16 cellular contexts compared by ENCODE assay signal in the genomic region with DNA sequence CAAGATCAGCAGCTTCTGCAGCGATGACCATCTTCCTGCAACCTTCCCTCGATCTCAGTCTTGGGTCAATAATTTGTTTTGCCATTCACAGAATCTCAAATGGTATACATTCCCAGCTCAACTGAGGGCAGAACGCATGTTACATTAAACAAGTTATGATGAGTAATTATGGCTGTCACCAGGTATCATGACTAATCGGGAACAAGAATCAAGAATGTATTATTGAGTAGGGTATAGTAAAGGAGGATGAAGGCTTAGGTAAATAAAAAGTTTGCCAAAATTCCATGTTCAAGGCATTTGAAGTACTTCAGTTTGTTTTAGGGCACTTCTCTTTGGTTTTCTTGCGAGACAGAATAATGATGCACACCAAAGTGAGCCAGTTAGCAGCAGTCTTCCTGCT.
DNase-seq lines count a peak whose midpoint lies in the region; ATAC-seq, FAIRE-seq and TF ChIP-seq lines count a peak whose summit lies in the region.
"Had no signal": no experiment of that assay in that cellular context is flagged by ENCODE, and none has a peak within 500 bp of the region (broad histone marks: within the 10 kb centered on the region; RNA-seq: fewer than 3 reads in every experiment).

No MANE protein-coding gene starts in this region.

- no peak overlapping the region for H3K27ac Mint-ChIP-seq in mesothelial cell of epicardium
- H3K27ac Mint-ChIP-seq: B cell; CD8-positive, alpha-beta T cell had no signal

- WGBS in A549 (ENCODE audit: missing lambda C conversion rate): 8% methylated on average over 5 of the region's 5 CpGs
- WGBS in mammary epithelial cell (ENCODE audit: low coverage, missing lambda C conversion rate): 63% methylated on average over 5 of the region's 5 CpGs

- TF ChIP-seq EP300 in A549 (IDR thresholded peaks at IDR 0.05): no peak

- no peaks in the 10 kb centered on the region for H3K36me3 ChIP-seq in PC-3 (ENCODE audit: low read depth, low read length)
- H3K36me3 ChIP-seq in mammary epithelial cell (ENCODE audit: insufficient read depth, low read length): no peaks in the 10 kb centered on the region
- no peaks in the 10 kb centered on the region for H3K36me3 ChIP-seq in brain microvascular endothelial cell (replicated peaks)
- H3K36me3 ChIP-seq: BLaER1 treated with 17β-estradiol and CSF1 and Interleukin-3, amounts not matched to agents 10 nM and 100 nM had no signal

- TF ChIP-seq CTCF in A549 (IDR thresholded peaks at IDR 0.05) (no peak), PC-3 (conservative IDR thresholded peaks at IDR 0.05; ENCODE audit: low read depth, low read length) (no peak), mammary epithelial cell (conservative IDR thresholded peaks at IDR 0.05 in 1 of 2, IDR thresholded peaks at IDR 0.05 in 1 of 2; ENCODE audit: extremely low read depth in 1 of 2, insufficient read depth in 1 of 2, low read depth in 1 of 2, low read length in 2 of 2) (no peak), foreskin keratinocyte (conservative IDR thresholded peaks at IDR 0.05) (no peak), mesothelial cell of epicardium (IDR thresholded peaks at IDR 0.05; ENCODE audit: unreplicated experiment) (no peak), brain microvascular endothelial cell (IDR thresholded peaks at IDR 0.05; ENCODE audit: low read depth, low read length, missing control alignments) (no peak)

- H3K4me3 Mint-ChIP-seq in mesothelial cell of epicardium: no peak overlapping the region
- H3K4me3 Mint-ChIP-seq: B cell; CD8-positive, alpha-beta T cell had no signal

- H3K27ac ChIP-seq in A549: no peak overlapping the region
- H3K27ac ChIP-seq in PC-3 (ENCODE audit: low read length): peak overlapping the region; percentile 31; the same call in 1 of the 2 replicates
- no peak overlapping the region for H3K27ac ChIP-seq in mammary epithelial cell (ENCODE audit: insufficient read depth, low read depth, low read length)
- H3K27ac ChIP-seq in foreskin keratinocyte: no peak overlapping the region
- no peak overlapping the region for H3K27ac ChIP-seq in brain microvascular endothelial cell
- H3K27ac ChIP-seq: BLaER1 treated with 17β-estradiol and CSF1 and Interleukin-3, amounts not matched to agents 10 nM and 100 nM had no signal

- no peak overlapping the region for H2AFZ ChIP-seq in PC-3 (ENCODE audit: low read length)
- no peak overlapping the region for H2AFZ ChIP-seq in mammary epithelial cell (ENCODE audit: low read depth, low read length)

- dilution Hi-C loops in mammary epithelial cell (cut with HindIII; ENCODE audit: low sequenced_read_pairs): no loop called here

- BruUV-seq in PC-3 (replicated peaks; lab: Mats Ljungman, UMichigan) (no TSS peak), mammary epithelial cell (replicated peaks; lab: Mats Ljungman, UMichigan) (no TSS peak)

- intact Hi-C loops in PC-3 (cut with micrococcal nuclease) (no loop called here), mammary epithelial cell (cut with micrococcal nuclease) (no loop called here)

- H3K27me3 ChIP-seq in PC-3 (ENCODE audit: low read length) (no peaks in the 10 kb centered on the region), mammary epithelial cell (ENCODE audit: insufficient read depth, low read length) (no peaks in the 10 kb centered on the region), foreskin keratinocyte (no peaks in the 10 kb centered on the region), brain microvascular endothelial cell (replicated peaks) (no peaks in the 10 kb centered on the region)

- no peaks in the 10 kb centered on the region for H4K20me1 ChIP-seq in PC-3 (ENCODE audit: low read length)
- no peaks in the 10 kb centered on the region for H4K20me1 ChIP-seq in mammary epithelial cell (ENCODE audit: insufficient read depth, low read length)
- H4K20me1 ChIP-seq: BLaER1 treated with 17β-estradiol and CSF1 and Interleukin-3, amounts not matched to agents 10 nM and 100 nM had no signal

- H3F3A ChIP-seq in PC-3 (ENCODE audit: low read length, unreplicated experiment): no peaks in the 10 kb centered on the region

- in situ Hi-C loops in mammary epithelial cell (cut with MboI; ENCODE audit: low sequenced_read_pairs in 2 of 2) (no loop called here), brain microvascular endothelial cell (cut with HindIII; ENCODE audit: low pct_ligation_motif_present, low sequenced_read_pairs) (no loop called here)

- H3K36me3 Mint-ChIP-seq in mesothelial cell of epicardium: no peaks in the 10 kb centered on the region
- H3K36me3 Mint-ChIP-seq: CD8-positive, alpha-beta T cell had no signal

- TF ChIP-seq POLR2A in A549 (IDR thresholded peaks at IDR 0.05; ENCODE audit: low read length): no peak

- H3K4me3 ChIP-seq in A549 (no peak overlapping the region), PC-3 (ENCODE audit: low read length) (no peak overlapping the region), mammary epithelial cell (replicated peaks in 1 of 3; ENCODE audit: insufficient read depth in 1 of 3, low read depth in 2 of 3, low read length in 3 of 3) (no peak overlapping the region), brain microvascular endothelial cell (ENCODE audit: low read depth, low read length) (no peak overlapping the region)
- H3K4me3 ChIP-seq: BLaER1 treated with 17β-estradiol and CSF1 and Interleukin-3, amounts not matched to agents 10 nM and 100 nM; GM12878 had no signal

- H3K4me2 ChIP-seq in A549: no peak overlapping the region
- no peak overlapping the region for H3K4me2 ChIP-seq in PC-3 (ENCODE audit: low read length)
- no peak overlapping the region for H3K4me2 ChIP-seq in mammary epithelial cell (ENCODE audit: insufficient read depth, low read depth, low read length)
- H3K4me2 ChIP-seq: BLaER1 treated with 17β-estradiol and CSF1 and Interleukin-3, amounts not matched to agents 10 nM and 100 nM had no signal

- H3K9me3 Mint-ChIP-seq in mesothelial cell of epicardium: peaks cover 8% of the 10 kb centered on the region
- H3K9me3 Mint-ChIP-seq: CD8-positive, alpha-beta T cell had no signal

- no peaks in the 10 kb centered on the region for H3K27me3 Mint-ChIP-seq in mesothelial cell of epicardium (ENCODE audit: low read depth)
- H3K27me3 Mint-ChIP-seq: B cell had no signal

- POLR2A ChIA-PET in A549 (lab: Yijun Ruan, JAX) (no interaction called here), PC-3 (lab: Charles Lee; ENCODE audit: unreplicated experiment) (no interaction called here)

- FAIRE-seq in A549 (lab: Jason Lieb, UNC): peak; percentile 92
- FAIRE-seq: GM12878, H1 had no signal

- ATAC-seq in A549: no peak
- ATAC-seq in PC-3: peak; percentile 74
- ATAC-seq in foreskin keratinocyte: peak; percentile 81
- ATAC-seq in GM21786 (IDR thresholded peaks at IDR 0.05; ENCODE audit: unreplicated experiment): no peak
- ATAC-seq: CD8-positive, alpha-beta T cell; GM12878 had no signal

- H3K4me1 ChIP-seq in A549: no peaks in the 10 kb centered on the region
- H3K4me1 ChIP-seq in PC-3 (ENCODE audit: insufficient read depth, low read length): peaks cover 15% of the 10 kb centered on the region
- H3K4me1 ChIP-seq in mammary epithelial cell (ENCODE audit: insufficient read depth, low read length): peaks cover 6% of the 10 kb centered on the region
- H3K4me1 ChIP-seq in foreskin keratinocyte: no peaks in the 10 kb centered on the region
- H3K4me1 ChIP-seq: BLaER1 treated with 17β-estradiol and CSF1 and Interleukin-3, amounts not matched to agents 10 nM and 100 nM had no signal

- DNase-seq in A549 (ENCODE audit: low read depth in 1 of 2, low spot score in 1 of 2): no peak
- peak; percentile 84 for DNase-seq in PC-3
- peak; percentile 39 for DNase-seq in mammary epithelial cell
- DNase-seq in foreskin keratinocyte: peak in 1 of 2 donors; percentile 26
- no peak for DNase-seq in mesothelial cell of epicardium (ENCODE audit: low spot score in 2 of 2, unreplicated experiment in 2 of 2)
- no peak for DNase-seq in brain microvascular endothelial cell
- DNase-seq: 8988T; Calu3; CD8-positive, alpha-beta T cell; DMS79 treated with DMSO at 0.1 percent for 48 hours; HCEC 1CT had no signal

- H3K9me3 ChIP-seq in A549 (no peaks in the 10 kb centered on the region), PC-3 (ENCODE audit: low read length) (no peaks in the 10 kb centered on the region), mammary epithelial cell (replicated peaks; ENCODE audit: insufficient read depth, low read length) (no peaks in the 10 kb centered on the region)

- no peaks in the 10 kb centered on the region for H3K4me1 Mint-ChIP-seq in mesothelial cell of epicardium
- H3K4me1 Mint-ChIP-seq: B cell had no signal

- no peak for TF ChIP-seq RAD21 in A549 (conservative IDR thresholded peaks at IDR 0.05 in 1 of 2, IDR thresholded peaks at IDR 0.05 in 1 of 2)

- CTCF ChIA-PET in A549 (lab: Yijun Ruan, JAX) (no interaction called here), PC-3 (lab: Charles Lee) (no interaction called here), mammary epithelial cell (lab: Charles Lee; ENCODE audit: low non-redundant PET) (no interaction called here)

- H3K9ac ChIP-seq in PC-3 (ENCODE audit: low read length) (no peak overlapping the region), mammary epithelial cell (ENCODE audit: insufficient read depth, low read length) (no peak overlapping the region)
- H3K9ac ChIP-seq: BLaER1 treated with 17β-estradiol and CSF1 and Interleukin-3, amounts not matched to agents 10 nM and 100 nM had no signal

- H3K79me2 ChIP-seq in PC-3 (ENCODE audit: low read length): no peaks in the 10 kb centered on the region
- no peaks in the 10 kb centered on the region for H3K79me2 ChIP-seq in mammary epithelial cell (ENCODE audit: insufficient read depth, low read length)

- no peaks in the 10 kb centered on the region for H3K9me2 ChIP-seq in PC-3 (replicated peaks; ENCODE audit: low read length)

TF ChIP-seq in A549, 52 proteins besides CTCF, POLR2A, EP300 and RAD21:
- TF ChIP-seq ESRRA (IDR thresholded peaks at IDR 0.05; ENCODE audit: borderline replicate concordance, low read length): no peak
- TF ChIP-seq RNF2 (IDR thresholded peaks at IDR 0.05; ENCODE audit: borderline replicate concordance, low read depth): no peak
- TF ChIP-seq CBX2 (IDR thresholded peaks at IDR 0.05; ENCODE audit: borderline replicate concordance, low read depth): no peak
- TF ChIP-seq, protein P1, sequence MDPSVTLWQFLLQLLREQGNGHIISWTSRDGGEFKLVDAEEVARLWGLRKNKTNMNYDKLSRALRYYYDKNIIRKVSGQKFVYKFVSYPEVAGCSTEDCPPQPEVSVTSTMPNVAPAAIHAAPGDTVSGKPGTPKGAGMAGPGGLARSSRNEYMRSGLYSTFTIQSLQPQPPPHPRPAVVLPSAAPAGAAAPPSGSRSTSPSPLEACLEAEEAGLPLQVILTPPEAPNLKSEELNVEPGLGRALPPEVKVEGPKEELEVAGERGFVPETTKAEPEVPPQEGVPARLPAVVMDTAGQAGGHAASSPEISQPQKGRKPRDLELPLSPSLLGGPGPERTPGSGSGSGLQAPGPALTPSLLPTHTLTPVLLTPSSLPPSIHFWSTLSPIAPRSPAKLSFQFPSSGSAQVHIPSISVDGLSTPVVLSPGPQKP (IDR thresholded peaks at IDR 0.05; ENCODE audit: low read depth, low read length): no peak
- no peak for TF ChIP-seq NFE2L2 (conservative IDR thresholded peaks at IDR 0.05; ENCODE audit: low read length)
- TF ChIP-seq CEBPB (IDR thresholded peaks at IDR 0.05): no peak
- no peak for TF ChIP-seq CHD2 (IDR thresholded peaks at IDR 0.05; ENCODE audit: low read length, partially characterized antibody)
- TF ChIP-seq RFX5 (IDR thresholded peaks at IDR 0.05): no peak
- no peak for TF ChIP-seq EHF (CRISPR knock-in tag; IDR thresholded peaks at IDR 0.05)

Comparison
In these comparisons a context has a peak if more than half of its experiments do, and no peak if none do; other contexts are left out.
1. ATAC-seq: peak in PC-3 (single experiment) and foreskin keratinocyte (single experiment); none in A549 (0 of 2) and GM21786 (single experiment).
2. DNase-seq: peak in PC-3 (single experiment) and mammary epithelial cell (single experiment); none in A549 (0 of 2), mesothelial cell of epicardium (0 of 2) and brain microvascular endothelial cell (single experiment).